8 cellular contexts compared by ENCODE assay signal in genomic region chr1:200620273-200621131, GRCh38. TPM values are rescaled to one million over a fixed set of nuclear protein-coding genes. Genes with fewer than 3 reads are reported as not detected.
DNase-seq lines count a peak whose midpoint lies in the region; ATAC-seq and TF ChIP-seq lines count a peak whose summit lies in the region.

A gene with protein sequence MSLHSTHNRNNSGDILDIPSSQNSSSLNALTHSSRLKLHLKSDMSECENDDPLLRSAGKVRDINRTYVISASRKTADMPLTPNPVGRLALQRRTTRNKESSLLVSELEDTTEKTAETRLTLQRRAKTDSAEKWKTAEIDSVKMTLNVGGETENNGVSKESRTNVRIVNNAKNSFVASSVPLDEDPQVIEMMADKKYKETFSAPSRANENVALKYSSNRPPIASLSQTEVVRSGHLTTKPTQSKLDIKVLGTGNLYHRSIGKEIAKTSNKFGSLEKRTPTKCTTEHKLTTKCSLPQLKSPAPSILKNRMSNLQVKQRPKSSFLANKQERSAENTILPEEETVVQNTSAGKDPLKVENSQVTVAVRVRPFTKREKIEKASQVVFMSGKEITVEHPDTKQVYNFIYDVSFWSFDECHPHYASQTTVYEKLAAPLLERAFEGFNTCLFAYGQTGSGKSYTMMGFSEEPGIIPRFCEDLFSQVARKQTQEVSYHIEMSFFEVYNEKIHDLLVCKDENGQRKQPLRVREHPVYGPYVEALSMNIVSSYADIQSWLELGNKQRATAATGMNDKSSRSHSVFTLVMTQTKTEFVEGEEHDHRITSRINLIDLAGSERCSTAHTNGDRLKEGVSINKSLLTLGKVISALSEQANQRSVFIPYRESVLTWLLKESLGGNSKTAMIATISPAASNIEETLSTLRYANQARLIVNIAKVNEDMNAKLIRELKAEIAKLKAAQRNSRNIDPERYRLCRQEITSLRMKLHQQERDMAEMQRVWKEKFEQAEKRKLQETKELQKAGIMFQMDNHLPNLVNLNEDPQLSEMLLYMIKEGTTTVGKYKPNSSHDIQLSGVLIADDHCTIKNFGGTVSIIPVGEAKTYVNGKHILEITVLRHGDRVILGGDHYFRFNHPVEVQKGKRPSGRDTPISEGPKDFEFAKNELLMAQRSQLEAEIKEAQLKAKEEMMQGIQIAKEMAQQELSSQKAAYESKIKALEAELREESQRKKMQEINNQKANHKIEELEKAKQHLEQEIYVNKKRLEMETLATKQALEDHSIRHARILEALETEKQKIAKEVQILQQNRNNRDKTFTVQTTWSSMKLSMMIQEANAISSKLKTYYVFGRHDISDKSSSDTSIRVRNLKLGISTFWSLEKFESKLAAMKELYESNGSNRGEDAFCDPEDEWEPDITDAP (N-terminal part only) (minus strand): TSS chr1:200620751. CDS start chr1:200618723, 2,028 bp downstream.

- H3K36me3 ChIP-seq in IMR-90 (ENCODE audit: control insufficient read depth, insufficient read depth, low read length) (no peaks in the 10 kb centered on the region), OCI-LY7 (ENCODE audit: insufficient read depth, low read length) (peaks cover 32% of the 10 kb centered on the region), mucosa of stomach (ENCODE audit: control insufficient read depth, insufficient read depth, low read length) (no peaks in the 10 kb centered on the region)

- H3K18ac ChIP-seq in IMR-90 (ENCODE audit: low read depth, low read length) = no peak within 1 kb of the TSS

- no peaks in the 10 kb centered on the region for H3K27me3 ChIP-seq in IMR-90 (ENCODE audit: control insufficient read depth, insufficient read depth, low read length)
- no peaks in the 10 kb centered on the region for H3K27me3 ChIP-seq in mucosa of stomach (ENCODE audit: control insufficient read depth, insufficient read depth, low read length)

- ATAC-seq in GM21529 (IDR thresholded peaks at IDR 0.05; ENCODE audit: unreplicated experiment) (peak; percentile 91), IMR-90 (ENCODE audit: low read depth) (peak; percentile 100)

- dilution Hi-C loops in IMR-90 (cut with HindIII; ENCODE audit: low sequenced_read_pairs, unreplicated experiment) = no loop called here

- H3K4me3 ChIP-seq in IMR-90 (ENCODE audit: insufficient read depth, low read depth, low read length) (peak within 1 kb of the TSS; percentile 88), OCI-LY7 (ENCODE audit: low read depth, low read length, poor library complexity, severe bottlenecking) (peak within 1 kb of the TSS; percentile 88), epithelial cell of proximal tubule (ENCODE audit: low read depth, low read length) (peak within 1 kb of the TSS; percentile 82), mucosa of stomach (ENCODE audit: low read length) (peak within 1 kb of the TSS; percentile 33)

- H3K9me3 ChIP-seq in IMR-90 (ENCODE audit: control insufficient read depth, insufficient read depth, low read length) = no peaks in the 10 kb centered on the region
- H3K9me3 ChIP-seq in OCI-LY7 (ENCODE audit: low read length) = no peaks in the 10 kb centered on the region
- H3K9me3 ChIP-seq in mucosa of stomach (ENCODE audit: control insufficient read depth, low read length) = no peaks in the 10 kb centered on the region

- H3K4me1 ChIP-seq in IMR-90 (ENCODE audit: control insufficient read depth, insufficient read depth, low read length) = no peaks in the 10 kb centered on the region; the same call in 1 of the 2 replicates
- H3K4me1 ChIP-seq in OCI-LY7 (ENCODE audit: insufficient read depth, low read length, poor library complexity, severe bottlenecking) = peaks cover 8% of the 10 kb centered on the region
- no peaks in the 10 kb centered on the region for H3K4me1 ChIP-seq in mucosa of stomach (ENCODE audit: control insufficient read depth, insufficient read depth, low read length)

- peak; percentile 80 for TF ChIP-seq POLR2A in IMR-90 (IDR thresholded peaks at IDR 0.05; ENCODE audit: low read depth, low read length)

- no peak within 1 kb of the TSS for H2BK20ac ChIP-seq in IMR-90 (ENCODE audit: low read depth, low read length)

- peak within 1 kb of the TSS; percentile 45; the same call in 1 of the 3 replicates for H2BK15ac ChIP-seq in IMR-90 (ENCODE audit: low read depth, low read length)

- peak within 1 kb of the TSS; percentile 29; the same call in 1 of the 2 replicates for H3K23ac ChIP-seq in IMR-90 (ENCODE audit: low read depth, low read length)

- peak within 1 kb of the TSS; percentile 43; the same call in 1 of the 2 replicates for H2BK120ac ChIP-seq in IMR-90 (ENCODE audit: low read depth, low read length)

- CTCF ChIA-PET in IMR-90 (lab: Yijun Ruan, JAX) = interaction anchor here (0.6 kb wide), 1 partner anchor 223 kb away, joined by 4 read pairs; no protein-coding TSS in a partner anchor
- CTCF ChIA-PET in OCI-LY7 (lab: Charles Lee; ENCODE audit: unreplicated experiment) = no interaction called here

- H4K20me1 ChIP-seq in IMR-90 (ENCODE audit: insufficient read depth, low read length) = no peaks in the 10 kb centered on the region
- no peaks in the 10 kb centered on the region for H4K20me1 ChIP-seq in OCI-LY7 (ENCODE audit: insufficient read depth, low read length)

- peak within 1 kb of the TSS; percentile 96 for H2AK9ac ChIP-seq in IMR-90 (replicated peaks; ENCODE audit: low read depth, low read length, poor library complexity)

- no peaks in the 10 kb centered on the region for H3K9me1 ChIP-seq in IMR-90 (ENCODE audit: insufficient read depth, low read length)

- H3K56ac ChIP-seq in IMR-90 (ENCODE audit: extremely low read depth, insufficient read depth, low read length) = peak within 1 kb of the TSS; percentile 83; the same call in 1 of the 2 replicates

- peaks cover 22 to 28% of the 10 kb centered on the region in 2 experiments for H3K79me1 ChIP-seq in IMR-90 (ENCODE audit: low read depth in 1 of 2, low read length in 2 of 2)

- H4K91ac ChIP-seq in IMR-90 (ENCODE audit: insufficient read depth, low read depth, low read length) = peak within 1 kb of the TSS; percentile 66; the same call in 1 of the 2 replicates

- no TSS peak for BruUV-seq in IMR-90 (replicated peaks; lab: Mats Ljungman, UMichigan)
- BruUV-seq in OCI-LY7 (replicated peaks; lab: Mats Ljungman, UMichigan) = TSS peak; percentile 54

- peak within 1 kb of the TSS; percentile 43; the same call in 1 of the 2 replicates for H3K14ac ChIP-seq in IMR-90 (replicated peaks; ENCODE audit: low read depth, low read length)

- DNase-seq in DMS114 treated with DMSO at 0.1 percent for 48 hours (lab: John Stamatoyannopoulos, UW; ENCODE audit: unreplicated experiment) = peak; percentile 88
- DNase-seq in IMR-90 = peak; percentile 82
- DNase-seq in OCI-LY7 (ENCODE audit: low spot score) = peak; percentile 94
- DNase-seq in activated CD8-positive, alpha-beta memory T cell treated with anti-CD3 and anti-CD28 coated beads, Interleukin-2, amount 50 U/mL, for 48 hours = peak; percentile 92
- DNase-seq in epithelial cell of proximal tubule (ENCODE audit: low read depth) = no peak
- DNase-seq in stimulated activated CD8-positive, alpha-beta memory T cell treated with anti-CD3 and anti-CD28 coated beads, Interleukin-7, amount 100 ng/mL, for 1 hour (ENCODE audit: low read depth in 2 of 2) = peak; percentile 77 to 84

- TF ChIP-seq CTCF in IMR-90 (conservative IDR thresholded peaks at IDR 0.05; ENCODE audit: low read depth, low read length) (no peak), OCI-LY7 (conservative IDR thresholded peaks at IDR 0.05; ENCODE audit: low read length) (no peak), epithelial cell of proximal tubule (conservative IDR thresholded peaks at IDR 0.05; ENCODE audit: low read depth, low read length) (no peak)

- H3K9ac ChIP-seq in IMR-90 (ENCODE audit: low read depth, low read length) (peak within 1 kb of the TSS; percentile 56), mucosa of stomach (ENCODE audit: low read length) (peak within 1 kb of the TSS; percentile 74)

- peak within 1 kb of the TSS; percentile 73 for H3K27ac ChIP-seq in IMR-90 (ENCODE audit: insufficient read depth, low read length)
- peak within 1 kb of the TSS; percentile 38 for H3K27ac ChIP-seq in OCI-LY7 (ENCODE audit: low read depth, low read length, poor library complexity, severe bottlenecking)

- in situ Hi-C loops in IMR-90 (cut with MboI; ENCODE audit: low sequenced_read_pairs) = loop anchor here (10.0 kb wide), 1 partner anchor 424 kb away; no protein-coding TSS in a partner anchor

- H2BK5ac ChIP-seq in IMR-90 (ENCODE audit: low read depth, low read length, poor library complexity, severe bottlenecking) = peak within 1 kb of the TSS; percentile 69

- peaks cover 9% of the 10 kb centered on the region; the same call in 1 of the 2 replicates for H3K79me2 ChIP-seq in OCI-LY7 (ENCODE audit: insufficient read depth, low read depth, low read length)

- peak within 1 kb of the TSS; percentile 70 for H3K4ac ChIP-seq in IMR-90 (ENCODE audit: low read depth, low read length)

- POLR2A ChIA-PET in IMR-90 (lab: Charles Lee; ENCODE audit: unreplicated experiment) (no interaction called here), OCI-LY7 (lab: Charles Lee) (interaction anchor here (0.8 to 3.7 kb wide), 5 partner anchors 50 to 215 kb away, joined by 3 to 21 read pairs (median 3); partner anchors contain the start of gene DDX59)

- H3K4me2 ChIP-seq in IMR-90 (ENCODE audit: low read depth, low read length) (peak within 1 kb of the TSS; percentile 65), OCI-LY7 (ENCODE audit: low read length) (peak within 1 kb of the TSS; percentile 84)

- H4K5ac ChIP-seq in IMR-90 (ENCODE audit: low read depth, low read length) = no peak within 1 kb of the TSS

- WGBS in IMR-90 (ENCODE audit: extremely low coverage in 2 of 2, insufficient read length in 1 of 2), 2 experiments = 0% methylated on average over 21 of the region's 59 CpGs; no CpG with 5 or more reads in 1 of the 2 experiments

- intact Hi-C loops in IMR-90 (cut with micrococcal nuclease) = loop anchor here (1.0 to 10.0 kb wide), 3 partner anchors 218 to 423 kb away; no protein-coding TSS in a partner anchor
- intact Hi-C loops in OCI-LY7 (cut with micrococcal nuclease; ENCODE audit: unreplicated experiment) = loop anchor here (1.0 to 10.0 kb wide), 5 partner anchors 50 to 494 kb away; partner anchors contain the start of genes CACNA1S, CAMSAP2 and KIF21B

- H3K9me2 ChIP-seq in OCI-LY7 (ENCODE audit: insufficient read depth, low read length) = no peaks in the 10 kb centered on the region

- H4K8ac ChIP-seq in IMR-90 (ENCODE audit: low read depth in 2 of 2, low read length in 2 of 2) = peak within 1 kb of the TSS; percentile 75 to 77; a peak in 3 of 4 replicates

- H2AFZ ChIP-seq in IMR-90 (replicated peaks; ENCODE audit: low read length, poor library complexity) = peak within 1 kb of the TSS; percentile 95
- H2AFZ ChIP-seq in OCI-LY7 (ENCODE audit: low read length) = peak within 1 kb of the TSS; percentile 100

- peak; percentile 13; the same call in 1 of the 2 replicates for TF ChIP-seq RAD21 in IMR-90 (IDR thresholded peaks at IDR 0.05; ENCODE audit: low read length)

- peak within 1 kb of the TSS; percentile 40; the same call in 1 of the 2 replicates for H2AK5ac ChIP-seq in IMR-90 (ENCODE audit: low read depth, low read length)

RNA-seq across cellular contexts. Expression of the gene that starts here (rescaled TPM):
- total RNA-seq in IMR-90 (2012; rRNA removed) = 4.7 and 10.8 TPM in 2 replicates
- 1.9 and 2.3 TPM in 2 replicates for polyA plus RNA-seq in IMR-90 (2012; rRNA removed)
- 0.11 and 0.19 TPM in 2 replicates for polyA plus RNA-seq in IMR-90 (2012; cell fraction: cytosol; rRNA removed)
- polyA plus RNA-seq in IMR-90 (2012; cell fraction: nucleus; rRNA removed; ENCODE audit: low replicate concordance) = 0.14 and 0.96 TPM in 2 replicates
- total RNA-seq in OCI-LY7 (2014; rRNA removed; shearing (Covaris generic)) = 15.0 and 17.8 TPM in 2 replicates
- total RNA-seq in OCI-LY7 (2022) = 20.1 and 23.2 TPM in 2 replicates
- total RNA-seq in epithelial cell of proximal tubule = 13.7 and 13.9 TPM in 2 replicates

Comparison
In these comparisons a context has a peak if more than half of its experiments do, and no peak if none do; other contexts are left out.
1. H3K4me3 ChIP-seq: peak in every context shown above with its lines; median percentile 88 in IMR-90; 88 in OCI-LY7; 82 in epithelial cell of proximal tubule; 33 in mucosa of stomach.